In genomic region chr9:135239100-135239768, GRCh38 we compare ENCODE assay signal across 18 cellular contexts.
"Had no signal": no experiment of that assay in that cellular context is flagged by ENCODE, and none has a peak within 500 bp of the region (broad histone marks: within the 10 kb centered on the region; RNA-seq: fewer than 3 reads in every experiment).

No MANE protein-coding gene starts in this region.

- DNase-seq: activated CD4-positive, alpha-beta T cell treated with anti-CD3 and anti-CD28 coated beads, Interleukin-2, amount 10 ng/mL, durations not matched to agents 7 days and 5 days; activated CD8-positive, alpha-beta T cell treated with anti-CD3 and anti-CD28 coated beads, Interleukin-2, amount 10 ng/mL, durations not matched to agents 7 days and 5 days; activated naive CD4-positive, alpha-beta T cell treated with anti-CD3 and anti-CD28 coated beads, Interleukin-2, amount 10 ng/mL, durations not matched to agents 7 days and 5 days; activated naive CD8-positive, alpha-beta T cell treated with anti-CD3 and anti-CD28 coated beads, Interleukin-2, amount 50 U/mL, for 24 hours; activated T-cell treated with anti-CD3 and anti-CD28 coated beads, Interleukin-2, amount 50 U/mL, for 24 hours; effector memory CD8-positive, alpha-beta T cell; foreskin fibroblast; naive B cell; stimulated activated CD8-positive, alpha-beta memory T cell treated with anti-CD3 and anti-CD28 coated beads, Interleukin-4, amount 100 ng/mL, for 48 hours; stimulated activated naive CD4-positive, alpha-beta T cell treated with Interleukin-2 at 50 U/mL for 16 hours; uterus had no signal

- H3K4me1 ChIP-seq: tibial nerve, uterus had no signal

- H3K27ac Mint-ChIP-seq: activated CD4-positive, alpha-beta T cell treated with anti-CD3 and anti-CD28 coated beads, Interleukin-2, amount 10 ng/mL, durations not matched to agents 7 days and 5 days; activated CD8-positive, alpha-beta T cell treated with anti-CD3 and anti-CD28 coated beads, Interleukin-2, amount 10 ng/mL, durations not matched to agents 7 days and 5 days; activated naive CD4-positive, alpha-beta T cell treated with anti-CD3 and anti-CD28 coated beads, Interleukin-2, amount 10 ng/mL, durations not matched to agents 7 days and 5 days; activated naive CD8-positive, alpha-beta T cell treated with anti-CD3 and anti-CD28 coated beads, Interleukin-2, amount 50 U/mL, for 24 hours; activated T-cell treated with anti-CD3 and anti-CD28 coated beads, Interleukin-2, amount 50 U/mL, for 24 hours; effector memory CD8-positive, alpha-beta T cell; memory B cell; naive B cell; T-helper 1 cell treated with Interleukin-12 subunit alpha and Interleukin-12 subunit beta and Interleukin-4 antibody, amounts not matched to agents 30 μg/mL and 1 μg/mL, for 36 hours had no signal

- H3K4me3 ChIP-seq: hepatocyte, mucosa of descending colon, tibial nerve, uterus had no signal

- H3K4me2 ChIP-seq: hepatocyte had no signal

- H3K79me2 ChIP-seq: hepatocyte had no signal

- H3K9me3 Mint-ChIP-seq: activated CD4-positive, alpha-beta T cell treated with anti-CD3 and anti-CD28 coated beads, Interleukin-2, amount 10 ng/mL, durations not matched to agents 7 days and 5 days; effector memory CD8-positive, alpha-beta T cell; neural crest cell; T-helper 1 cell treated with Interleukin-12 subunit alpha and Interleukin-12 subunit beta and Interleukin-4 antibody, amounts not matched to agents 30 μg/mL and 1 μg/mL, for 36 hours had no signal

- H3K36me3 Mint-ChIP-seq: activated naive CD4-positive, alpha-beta T cell treated with anti-CD3 and anti-CD28 coated beads, Interleukin-2, amount 10 ng/mL, durations not matched to agents 7 days and 5 days; memory B cell; naive B cell had no signal

- H3K36me3 ChIP-seq: tibial nerve, uterus had no signal

- H3K27me3 ChIP-seq: uterus had no signal

- H3K27me3 Mint-ChIP-seq: activated CD4-positive, alpha-beta T cell treated with anti-CD3 and anti-CD28 coated beads, Interleukin-2, amount 10 ng/mL, durations not matched to agents 7 days and 5 days; activated naive CD4-positive, alpha-beta T cell treated with anti-CD3 and anti-CD28 coated beads, Interleukin-2, amount 10 ng/mL, durations not matched to agents 7 days and 5 days had no signal

- H3K27ac ChIP-seq: hepatocyte, tibial nerve, uterus had no signal

- H3K4me1 Mint-ChIP-seq: activated CD4-positive, alpha-beta T cell treated with anti-CD3 and anti-CD28 coated beads, Interleukin-2, amount 10 ng/mL, durations not matched to agents 7 days and 5 days; activated naive CD4-positive, alpha-beta T cell treated with anti-CD3 and anti-CD28 coated beads, Interleukin-2, amount 10 ng/mL, durations not matched to agents 7 days and 5 days; activated naive CD8-positive, alpha-beta T cell treated with anti-CD3 and anti-CD28 coated beads, Interleukin-2, amount 50 U/mL, for 24 hours; memory B cell; naive B cell; neural crest cell had no signal

- H3K4me3 Mint-ChIP-seq: activated CD4-positive, alpha-beta T cell treated with anti-CD3 and anti-CD28 coated beads, Interleukin-2, amount 10 ng/mL, durations not matched to agents 7 days and 5 days; activated CD8-positive, alpha-beta T cell treated with anti-CD3 and anti-CD28 coated beads, Interleukin-2, amount 10 ng/mL, durations not matched to agents 7 days and 5 days; activated naive CD4-positive, alpha-beta T cell treated with anti-CD3 and anti-CD28 coated beads, Interleukin-2, amount 10 ng/mL, durations not matched to agents 7 days and 5 days; activated naive CD8-positive, alpha-beta T cell treated with anti-CD3 and anti-CD28 coated beads, Interleukin-2, amount 50 U/mL, for 24 hours; activated T-cell treated with anti-CD3 and anti-CD28 coated beads, Interleukin-2, amount 50 U/mL, for 24 hours; effector memory CD8-positive, alpha-beta T cell; memory B cell; naive B cell; neural crest cell; T-helper 1 cell treated with Interleukin-12 subunit alpha and Interleukin-12 subunit beta and Interleukin-4 antibody, amounts not matched to agents 30 μg/mL and 1 μg/mL, for 36 hours had no signal

- ATAC-seq: activated CD4-positive, CD25-positive, alpha-beta regulatory T cell treated with anti-CD3 and anti-CD28 coated beads, Interleukin-2, amount 50 U/mL, for 24 hours; activated CD8-positive, alpha-beta T cell treated with anti-CD3 and anti-CD28 coated beads, Interleukin-2, amount 10 ng/mL, durations not matched to agents 7 days and 5 days; activated naive CD8-positive, alpha-beta T cell treated with anti-CD3 and anti-CD28 coated beads, Interleukin-2, amount 50 U/mL, for 24 hours; effector memory CD8-positive, alpha-beta T cell; mucosa of descending colon had no signal

- H2AFZ ChIP-seq: hepatocyte had no signal

- H3K9me3 ChIP-seq: mucosa of descending colon, uterus had no signal
